In genomic region chr5:26727916-26728315, GRCh38 we compare ENCODE assay signal across 21 cellular contexts.
DNase-seq lines count a peak whose midpoint lies in the region; TF ChIP-seq lines count a peak whose summit lies in the region.
"Had no signal": no experiment of that assay in that cellular context is flagged by ENCODE, and none has a peak within 500 bp of the region (broad histone marks: within the 10 kb centered on the region; RNA-seq: fewer than 3 reads in every experiment).

No MANE protein-coding gene starts in this region.

- no peaks in the 10 kb centered on the region for H3K36me3 Mint-ChIP-seq in activated CD4-positive, alpha-beta T cell treated with anti-CD3 and anti-CD28 coated beads, Interleukin-2, amount 10 ng/mL, durations not matched to agents 24 days and 14 days (ENCODE audit: low read depth)
- H3K36me3 Mint-ChIP-seq: CD14-positive monocyte; CD8-positive, alpha-beta memory T cell had no signal

- H3K4me3 ChIP-seq in H7 (ENCODE audit: insufficient read depth, low read depth, low read length) (no peak overlapping the region), Karpas-422 (ENCODE audit: low read length) (no peak overlapping the region), SU-DHL-6 (ENCODE audit: insufficient read depth, low read length, poor library complexity, severe bottlenecking) (no peak overlapping the region)
- H3K4me3 ChIP-seq: A549; BLaER1 treated with 17β-estradiol and CSF1 and Interleukin-3, amounts not matched to agents 10 nM and 100 nM; HAP-1 had no signal

- intact Hi-C loops in activated CD4-positive, alpha-beta T cell treated with anti-CD3 and anti-CD28 coated beads, Interleukin-2, amount 10 ng/mL, durations not matched to agents 24 days and 14 days (cut with micrococcal nuclease): no loop called here

- H3K27ac Mint-ChIP-seq in activated CD4-positive, alpha-beta T cell treated with anti-CD3 and anti-CD28 coated beads, Interleukin-2, amount 10 ng/mL, durations not matched to agents 24 days and 14 days: no peak overlapping the region
- H3K27ac Mint-ChIP-seq: CD14-positive monocyte; CD4-positive, alpha-beta T cell; CD8-positive, alpha-beta memory T cell; HFFc6 had no signal

- H2AFZ ChIP-seq in Karpas-422 (ENCODE audit: low read length) (peak overlapping the region; percentile 90), SU-DHL-6 (ENCODE audit: low read depth, low read length, severe bottlenecking) (peak overlapping the region; percentile 25)

- H4K20me1 ChIP-seq in Karpas-422 (ENCODE audit: insufficient read depth, low read depth, low read length): no peaks in the 10 kb centered on the region
- H4K20me1 ChIP-seq in SU-DHL-6 (ENCODE audit: low read depth, low read length): no peaks in the 10 kb centered on the region
- H4K20me1 ChIP-seq: BLaER1 treated with 17β-estradiol and CSF1 and Interleukin-3, amounts not matched to agents 10 nM and 100 nM had no signal

- H3K9me3 Mint-ChIP-seq in activated CD4-positive, alpha-beta T cell treated with anti-CD3 and anti-CD28 coated beads, Interleukin-2, amount 10 ng/mL, durations not matched to agents 24 days and 14 days: peaks cover 8% of the 10 kb centered on the region

- no peaks in the 10 kb centered on the region for H3K4me1 Mint-ChIP-seq in activated CD4-positive, alpha-beta T cell treated with anti-CD3 and anti-CD28 coated beads, Interleukin-2, amount 10 ng/mL, durations not matched to agents 24 days and 14 days
- H3K4me1 Mint-ChIP-seq: CD14-positive monocyte; CD8-positive, alpha-beta memory T cell had no signal

- no peaks in the 10 kb centered on the region for H3K36me3 ChIP-seq in H7 (replicated peaks; ENCODE audit: control insufficient read depth, insufficient read depth, low read length)
- H3K36me3 ChIP-seq in Karpas-422 (ENCODE audit: insufficient read depth, low read length): no peaks in the 10 kb centered on the region
- no peaks in the 10 kb centered on the region for H3K36me3 ChIP-seq in SU-DHL-6 (ENCODE audit: low read length)
- H3K36me3 ChIP-seq: BE2C; BLaER1 treated with 17β-estradiol and CSF1 and Interleukin-3, amounts not matched to agents 10 nM and 100 nM; HAP-1 had no signal

- H3K4me2 ChIP-seq in Karpas-422 (ENCODE audit: low read depth, low read length, poor library complexity, severe bottlenecking) (no peak overlapping the region), SU-DHL-6 (ENCODE audit: low read depth, low read length, poor library complexity, severe bottlenecking) (no peak overlapping the region)
- H3K4me2 ChIP-seq: A549; BLaER1 treated with 17β-estradiol and CSF1 and Interleukin-3, amounts not matched to agents 10 nM and 100 nM had no signal

- H3F3A ChIP-seq in SU-DHL-6 (ENCODE audit: insufficient read depth): no peaks in the 10 kb centered on the region

- H3K4me3 Mint-ChIP-seq in activated CD4-positive, alpha-beta T cell treated with anti-CD3 and anti-CD28 coated beads, Interleukin-2, amount 10 ng/mL, durations not matched to agents 24 days and 14 days: no peak overlapping the region
- H3K4me3 Mint-ChIP-seq: CD14-positive monocyte; CD4-positive, alpha-beta T cell; CD8-positive, alpha-beta memory T cell; HFFc6 had no signal

- DNase-seq in H7: peak; percentile 3
- no peak for DNase-seq in Karpas-422
- no peak for DNase-seq in kidney tubule cell (ENCODE audit: low spot score)
- DNase-seq in DMS79 (lab: John Stamatoyannopoulos, UW): no peak
- DNase-seq in activated CD4-positive, alpha-beta T cell treated with anti-CD3 and anti-CD28 coated beads, Interleukin-2, amount 10 ng/mL, durations not matched to agents 24 days and 14 days: no peak
- DNase-seq in NCI-H82 treated with DMSO at 0.1 percent for 48 hours (lab: John Stamatoyannopoulos, UW; ENCODE audit: unreplicated experiment): no peak
- DNase-seq: 8988T; ACHN; AML-193; BE2C; CD4-positive, alpha-beta T cell; CD8-positive, alpha-beta memory T cell; DMS 273 treated with DMSO at 0.1 percent for 48 hours; DMS79 treated with DMSO at 0.1 percent for 48 hours; GF-D8; HFFc6 had no signal

- no peak for TF ChIP-seq CTCF in SU-DHL-6 (IDR thresholded peaks at IDR 0.05; ENCODE audit: insufficient read depth, low read length, poor library complexity, severe bottlenecking)

- no peaks in the 10 kb centered on the region for H3K9me3 ChIP-seq in Karpas-422 (ENCODE audit: low read length)
- H3K9me3 ChIP-seq in SU-DHL-6 (ENCODE audit: insufficient read depth, low read length): 0 out of 2 replicates have a peak, but pooled peaks cover 6% of the 10 kb centered on the region
- H3K9me3 ChIP-seq: A549; BLaER1 treated with 17β-estradiol and CSF1 and Interleukin-3, amounts not matched to agents 10 nM and 100 nM; HAP-1 had no signal

- H3K9me2 ChIP-seq in Karpas-422 (replicated peaks; ENCODE audit: insufficient read depth, low read length) (no peaks in the 10 kb centered on the region), SU-DHL-6 (replicated peaks; ENCODE audit: insufficient read depth, low read length) (no peaks in the 10 kb centered on the region)

- H3K79me2 ChIP-seq in Karpas-422 (ENCODE audit: low read length): no peaks in the 10 kb centered on the region
- no peaks in the 10 kb centered on the region for H3K79me2 ChIP-seq in SU-DHL-6 (ENCODE audit: insufficient read depth, low read length)

- H3K27me3 Mint-ChIP-seq in activated CD4-positive, alpha-beta T cell treated with anti-CD3 and anti-CD28 coated beads, Interleukin-2, amount 10 ng/mL, durations not matched to agents 24 days and 14 days: no peaks in the 10 kb centered on the region
- H3K27me3 Mint-ChIP-seq: CD4-positive, alpha-beta T cell; CD8-positive, alpha-beta memory T cell had no signal

- no peaks in the 10 kb centered on the region for H3K4me1 ChIP-seq in Karpas-422 (ENCODE audit: low read length)
- H3K4me1 ChIP-seq: A549; BE2C; BLaER1 treated with 17β-estradiol and CSF1 and Interleukin-3, amounts not matched to agents 10 nM and 100 nM; HAP-1 had no signal

- H3K27me3 ChIP-seq in H7 (ENCODE audit: control insufficient read depth, insufficient read depth, low read length) (no peaks in the 10 kb centered on the region), Karpas-422 (ENCODE audit: low read length) (no peaks in the 10 kb centered on the region), SU-DHL-6 (ENCODE audit: low read length) (no peaks in the 10 kb centered on the region)
- H3K27me3 ChIP-seq: BE2C; BLaER1 treated with 17β-estradiol and CSF1 and Interleukin-3, amounts not matched to agents 10 nM and 100 nM had no signal

- H3K27ac ChIP-seq in Karpas-422 (ENCODE audit: low read length): no peak overlapping the region
- no peak overlapping the region for H3K27ac ChIP-seq in SU-DHL-6 (ENCODE audit: low read depth, low read length)
- H3K27ac ChIP-seq: A549; BLaER1 treated with 17β-estradiol and CSF1 and Interleukin-3, amounts not matched to agents 10 nM and 100 nM had no signal

- H3K9ac ChIP-seq in Karpas-422 (ENCODE audit: low read length): no peak overlapping the region
- H3K9ac ChIP-seq in SU-DHL-6 (ENCODE audit: low read length): no peak overlapping the region
- H3K9ac ChIP-seq: BLaER1 treated with 17β-estradiol and CSF1 and Interleukin-3, amounts not matched to agents 10 nM and 100 nM had no signal
